Comparison of ENCODE assay signal across 1 cellular context in the genomic region with DNA sequence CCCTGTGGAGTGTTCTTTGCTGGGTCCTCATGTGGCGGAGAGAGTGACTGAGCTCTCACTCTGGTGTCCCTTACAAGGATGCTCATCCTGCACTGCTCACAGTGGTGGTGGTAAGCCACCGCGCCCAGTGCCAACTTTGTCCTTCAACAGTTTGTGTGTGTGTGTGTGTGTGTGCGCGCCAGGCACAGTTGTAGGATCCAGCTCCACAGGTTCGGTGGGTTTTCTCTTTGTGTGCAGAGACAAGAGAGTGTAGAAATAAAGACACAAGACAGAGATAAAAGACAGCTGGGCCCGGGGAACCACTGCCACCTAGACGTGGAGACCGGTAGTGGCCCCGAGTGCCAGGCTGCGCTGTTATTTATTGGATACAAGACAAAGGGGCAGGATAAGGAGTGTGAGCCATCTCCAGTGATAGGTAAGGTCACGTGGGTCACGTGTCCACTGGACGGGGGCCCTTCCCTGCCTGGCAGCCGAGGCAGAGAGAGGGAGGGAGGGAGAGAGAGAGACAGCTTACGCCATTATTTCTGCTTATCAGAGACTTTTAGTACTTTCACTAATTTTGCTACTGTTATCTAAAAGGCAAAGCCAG.
A peak's percentile ranks its signal among the peaks of the same experiment; 100 is the strongest.
TF ChIP-seq lines count a peak whose summit lies in the region.
"Not testable (repeated sequence)": the region's sequence is repeated elsewhere in the genome, so short reads cannot be mapped to it uniquely, and the experiment has no call there.

No MANE protein-coding gene starts in this region.

TF ChIP-seq in K562, 482 proteins besides CTCF, POLR2A, EP300 and RAD21 (continued from another document):
- TF ChIP-seq, protein P1, sequence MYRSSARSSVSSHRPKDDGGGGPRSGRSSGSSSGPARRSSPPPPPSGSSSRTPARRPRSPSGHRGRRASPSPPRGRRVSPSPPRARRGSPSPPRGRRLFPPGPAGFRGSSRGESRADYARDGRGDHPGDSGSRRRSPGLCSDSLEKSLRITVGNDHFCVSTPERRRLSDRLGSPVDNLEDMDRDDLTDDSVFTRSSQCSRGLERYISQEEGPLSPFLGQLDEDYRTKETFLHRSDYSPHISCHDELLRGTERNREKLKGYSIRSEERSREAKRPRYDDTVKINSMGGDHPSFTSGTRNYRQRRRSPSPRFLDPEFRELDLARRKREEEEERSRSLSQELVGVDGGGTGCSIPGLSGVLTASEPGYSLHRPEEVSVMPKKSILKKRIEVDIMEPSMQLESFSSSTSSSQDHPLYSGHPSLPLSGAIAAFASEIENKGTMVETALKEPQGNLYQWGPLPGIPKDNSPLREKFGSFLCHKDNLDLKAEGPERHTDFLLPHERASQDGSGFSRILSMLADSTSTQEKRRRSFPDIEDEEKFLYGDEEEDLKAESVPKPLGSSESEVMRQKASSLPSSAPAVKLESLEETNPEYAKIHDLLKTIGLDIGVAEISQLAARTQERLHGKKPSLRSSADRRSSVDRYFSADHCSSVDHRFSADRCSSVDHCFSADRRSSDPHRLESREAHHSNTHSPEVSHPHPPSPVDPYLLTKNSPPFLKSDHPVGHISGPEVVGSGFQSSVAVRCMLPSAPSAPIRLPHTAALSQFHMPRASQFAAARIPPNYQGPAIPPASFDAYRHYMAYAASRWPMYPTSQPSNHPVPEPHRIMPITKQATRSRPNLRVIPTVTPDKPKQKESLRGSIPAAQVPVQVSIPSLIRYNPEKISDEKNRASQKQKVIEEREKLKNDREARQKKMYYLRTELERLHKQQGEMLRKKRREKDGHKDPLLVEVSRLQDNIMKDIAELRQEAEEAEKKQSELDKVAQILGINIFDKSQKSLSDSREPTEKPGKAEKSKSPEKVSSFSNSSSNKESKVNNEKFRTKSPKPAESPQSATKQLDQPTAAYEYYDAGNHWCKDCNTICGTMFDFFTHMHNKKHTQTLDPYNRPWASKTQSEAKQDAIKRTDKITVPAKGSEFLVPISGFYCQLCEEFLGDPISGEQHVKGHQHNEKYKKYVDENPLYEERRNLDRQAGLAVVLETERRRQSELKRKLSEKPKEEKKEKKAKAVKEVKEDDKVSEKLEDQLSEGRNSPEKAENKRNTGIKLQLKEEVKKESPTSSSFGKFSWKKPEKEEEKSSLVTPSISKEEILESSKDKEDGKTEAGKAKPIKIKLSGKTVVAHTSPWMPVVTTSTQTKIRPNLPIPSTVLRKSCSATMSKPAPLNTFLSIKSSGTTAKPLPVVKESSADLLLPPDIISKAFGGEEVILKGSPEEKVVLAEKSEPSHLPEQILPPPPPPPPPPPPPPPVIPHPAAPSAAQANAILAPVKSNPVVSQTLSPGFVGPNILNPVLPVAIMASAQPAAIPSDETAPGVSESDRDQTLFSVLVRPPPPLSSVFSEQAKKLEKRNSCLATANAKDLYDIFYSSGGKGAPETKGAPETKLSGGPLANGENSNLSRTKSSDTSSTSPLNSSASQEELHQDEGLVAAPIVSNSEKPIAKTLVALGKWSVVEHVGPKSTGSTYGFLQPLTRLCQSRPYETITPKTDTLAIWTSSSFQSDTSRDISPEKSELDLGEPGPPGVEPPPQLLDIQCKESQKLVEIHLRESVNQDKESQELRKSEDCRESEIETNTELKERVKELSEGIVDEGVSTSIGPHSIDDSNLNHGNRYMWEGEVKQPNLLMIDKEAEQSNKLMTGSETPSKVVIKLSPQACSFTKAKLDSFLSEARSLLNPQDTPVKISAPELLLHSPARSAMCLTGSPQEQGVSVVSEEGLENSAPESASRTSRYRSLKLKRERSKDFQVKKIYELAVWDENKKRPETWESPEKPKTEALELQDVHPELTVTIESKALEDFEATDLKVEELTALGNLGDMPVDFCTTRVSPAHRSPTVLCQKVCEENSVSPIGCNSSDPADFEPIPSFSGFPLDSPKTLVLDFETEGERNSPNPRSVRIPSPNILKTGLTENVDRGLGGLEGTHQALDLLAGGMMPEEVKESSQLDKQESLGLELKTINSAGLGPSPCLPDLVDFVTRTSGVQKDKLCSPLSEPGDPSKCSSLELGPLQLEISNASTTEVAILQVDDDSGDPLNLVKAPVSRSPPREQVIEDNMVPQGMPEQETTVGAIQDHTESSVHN (IDR thresholded peaks at IDR 0.05; ENCODE audit: borderline replicate concordance in 1 of 2, low read depth in 1 of 2): peak in 1 of 2 experiments; percentile 20; a peak in 1 of 4 replicates
- TF ChIP-seq RBFOX2 (IDR thresholded peaks at IDR 0.05; ENCODE audit: low read depth, low read length) (0 out of 2 replicates have a peak, but pooled peaks have one; percentile 47), ARID1B (IDR thresholded peaks at IDR 0.05) (peak; percentile 51; the same call in 1 of the 2 replicates), ZNF263 (CRISPR knock-in tag; IDR thresholded peaks at IDR 0.05; ENCODE audit: borderline replicate concordance) (peak; percentile 43; the same call in 1 of the 2 replicates), NCOR1 (IDR thresholded peaks at IDR 0.05) (0 out of 2 replicates have a peak, but pooled peaks have one; percentile 10), FOXK2 (conservative IDR thresholded peaks at IDR 0.05 in 1 of 2, IDR thresholded peaks at IDR 0.05 in 1 of 2; ENCODE audit: low read depth in 2 of 2) (peak; percentile 53 to 82; a peak in 2 of 4 replicates), CBFB (CRISPR knock-in tag; IDR thresholded peaks at IDR 0.05) (peak; percentile 62; the same call in 1 of the 2 replicates), MECOM (CRISPR knock-in tag; IDR thresholded peaks at IDR 0.05) (peak; percentile 62; the same call in 1 of the 2 replicates), MYC (CRISPR knock-in tag; IDR thresholded peaks at IDR 0.05; ENCODE audit: borderline replicate concordance, low read depth) (0 out of 2 replicates have a peak, but pooled peaks have one; percentile 20), NR2C1 (IDR thresholded peaks at IDR 0.05) (peak; percentile 58; the same call in 1 of the 2 replicates), USF2 (CRISPR knock-in tag; IDR thresholded peaks at IDR 0.05) (peak; percentile 90), SMAD4 (CRISPR knock-in tag; conservative IDR thresholded peaks at IDR 0.05) (peak; percentile 9; the same call in 1 of the 2 replicates), CBFA2T3 (IDR thresholded peaks at IDR 0.05) (peak; percentile 18; the same call in 1 of the 2 replicates), CXXC5 (CRISPR knock-in tag; IDR thresholded peaks at IDR 0.05) (peak; percentile 75), DACH1 (IDR thresholded peaks at IDR 0.05; ENCODE audit: partially characterized antibody) (peak; percentile 78), SMARCA4 (IDR thresholded peaks at IDR 0.05) (peak; percentile 45), MEIS2 (IDR thresholded peaks at IDR 0.05; ENCODE audit: partially characterized antibody) (peak; percentile 86), ZNF175 (CRISPR knock-in tag; IDR thresholded peaks at IDR 0.05; ENCODE audit: low read depth) (0 out of 2 replicates have a peak, but pooled peaks have one; percentile 20), CC2D1A (IDR thresholded peaks at IDR 0.05) (peak; percentile 50; the same call in 1 of the 2 replicates), ZFX (CRISPR knock-in tag; IDR thresholded peaks at IDR 0.05) (peak; percentile 84), CREM (IDR thresholded peaks at IDR 0.05; ENCODE audit: low read depth) (peak; percentile 29; the same call in 1 of the 2 replicates), KDM1A (IDR thresholded peaks at IDR 0.05) (peak; percentile 17 to 41; a peak in 1 of 4 replicates), NFIC (IDR thresholded peaks at IDR 0.05) (peak; percentile 18; the same call in 1 of the 2 replicates)
- TF ChIP-seq, protein P2, sequence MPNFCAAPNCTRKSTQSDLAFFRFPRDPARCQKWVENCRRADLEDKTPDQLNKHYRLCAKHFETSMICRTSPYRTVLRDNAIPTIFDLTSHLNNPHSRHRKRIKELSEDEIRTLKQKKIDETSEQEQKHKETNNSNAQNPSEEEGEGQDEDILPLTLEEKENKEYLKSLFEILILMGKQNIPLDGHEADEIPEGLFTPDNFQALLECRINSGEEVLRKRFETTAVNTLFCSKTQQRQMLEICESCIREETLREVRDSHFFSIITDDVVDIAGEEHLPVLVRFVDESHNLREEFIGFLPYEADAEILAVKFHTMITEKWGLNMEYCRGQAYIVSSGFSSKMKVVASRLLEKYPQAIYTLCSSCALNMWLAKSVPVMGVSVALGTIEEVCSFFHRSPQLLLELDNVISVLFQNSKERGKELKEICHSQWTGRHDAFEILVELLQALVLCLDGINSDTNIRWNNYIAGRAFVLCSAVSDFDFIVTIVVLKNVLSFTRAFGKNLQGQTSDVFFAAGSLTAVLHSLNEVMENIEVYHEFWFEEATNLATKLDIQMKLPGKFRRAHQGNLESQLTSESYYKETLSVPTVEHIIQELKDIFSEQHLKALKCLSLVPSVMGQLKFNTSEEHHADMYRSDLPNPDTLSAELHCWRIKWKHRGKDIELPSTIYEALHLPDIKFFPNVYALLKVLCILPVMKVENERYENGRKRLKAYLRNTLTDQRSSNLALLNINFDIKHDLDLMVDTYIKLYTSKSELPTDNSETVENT (CRISPR knock-in tag; IDR thresholded peaks at IDR 0.05): 0 out of 2 replicates have a peak, but pooled peaks have one; percentile 36
- TF ChIP-seq, protein P3, sequence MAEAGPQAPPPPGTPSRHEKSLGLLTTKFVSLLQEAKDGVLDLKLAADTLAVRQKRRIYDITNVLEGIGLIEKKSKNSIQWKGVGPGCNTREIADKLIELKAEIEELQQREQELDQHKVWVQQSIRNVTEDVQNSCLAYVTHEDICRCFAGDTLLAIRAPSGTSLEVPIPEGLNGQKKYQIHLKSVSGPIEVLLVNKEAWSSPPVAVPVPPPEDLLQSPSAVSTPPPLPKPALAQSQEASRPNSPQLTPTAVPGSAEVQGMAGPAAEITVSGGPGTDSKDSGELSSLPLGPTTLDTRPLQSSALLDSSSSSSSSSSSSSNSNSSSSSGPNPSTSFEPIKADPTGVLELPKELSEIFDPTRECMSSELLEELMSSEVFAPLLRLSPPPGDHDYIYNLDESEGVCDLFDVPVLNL (CRISPR knock-in tag; IDR thresholded peaks at IDR 0.05; ENCODE audit: low read depth): 0 out of 2 replicates have a peak, but pooled peaks have one; percentile 71
- TF ChIP-seq MYC (IDR thresholded peaks at IDR 0.05; ENCODE audit: low read depth, low read length); NR2C1 (tag; IDR thresholded peaks at IDR 0.05): not testable (repeated sequence)
- TF ChIP-seq, protein P4, sequence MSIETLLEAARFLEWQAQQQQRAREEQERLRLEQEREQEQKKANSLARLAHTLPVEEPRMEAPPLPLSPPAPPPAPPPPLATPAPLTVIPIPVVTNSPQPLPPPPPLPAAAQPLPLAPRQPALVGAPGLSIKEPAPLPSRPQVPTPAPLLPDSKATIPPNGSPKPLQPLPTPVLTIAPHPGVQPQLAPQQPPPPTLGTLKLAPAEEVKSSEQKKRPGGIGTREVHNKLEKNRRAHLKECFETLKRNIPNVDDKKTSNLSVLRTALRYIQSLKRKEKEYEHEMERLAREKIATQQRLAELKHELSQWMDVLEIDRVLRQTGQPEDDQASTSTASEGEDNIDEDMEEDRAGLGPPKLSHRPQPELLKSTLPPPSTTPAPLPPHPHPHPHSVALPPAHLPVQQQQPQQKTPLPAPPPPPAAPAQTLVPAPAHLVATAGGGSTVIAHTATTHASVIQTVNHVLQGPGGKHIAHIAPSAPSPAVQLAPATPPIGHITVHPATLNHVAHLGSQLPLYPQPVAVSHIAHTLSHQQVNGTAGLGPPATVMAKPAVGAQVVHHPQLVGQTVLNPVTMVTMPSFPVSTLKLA (conservative IDR thresholded peaks at IDR 0.05): peak; percentile 73 to 75
